In the genomic region with DNA sequence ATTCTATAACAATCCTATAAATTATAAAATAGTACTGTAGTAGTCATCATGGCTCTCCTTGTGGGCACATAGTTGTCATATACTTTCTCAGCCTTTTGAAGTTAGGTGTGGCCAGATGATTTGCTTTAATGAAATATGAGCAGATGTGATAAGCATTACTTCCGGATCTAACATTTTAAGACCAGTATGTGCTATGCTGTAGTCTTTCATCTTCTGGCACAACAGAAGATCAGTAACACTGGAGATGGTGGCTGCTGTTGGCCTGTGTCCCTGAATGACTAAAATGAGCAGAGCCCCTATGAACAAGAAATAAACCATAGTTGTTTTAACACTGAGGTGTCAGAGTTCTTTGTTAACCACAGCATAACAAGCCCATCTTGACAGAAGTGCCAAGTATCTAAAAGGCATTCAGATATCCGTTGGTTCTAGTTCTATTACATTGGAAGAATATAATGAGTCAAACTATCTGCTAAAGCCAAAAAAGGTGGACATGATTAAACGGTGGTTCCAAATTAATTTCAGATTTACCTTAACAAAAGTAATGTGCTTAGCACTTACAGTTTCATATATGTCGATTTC, we compare ENCODE assay signal across 11 cellular contexts. TPM values are rescaled to one million over a fixed set of nuclear protein-coding genes. Genes with fewer than 3 reads are reported as not detected.
DNase-seq lines count a peak whose midpoint lies in the region; ATAC-seq, FAIRE-seq and TF ChIP-seq lines count a peak whose summit lies in the region.
"Had no signal": no experiment of that assay in that cellular context is flagged by ENCODE, and none has a peak within 500 bp of the region (broad histone marks: within the 10 kb centered on the region; RNA-seq: fewer than 3 reads in every experiment).

No MANE protein-coding gene starts in this region.

- POLR2A ChIA-PET in K562 (lab: Yijun Ruan, JAX) = interaction anchor here (7.9 kb wide), 1 partner anchor 6 kb away, joined by 43 read pairs; no protein-coding TSS in a partner anchor

- no peak for TF ChIP-seq RAD21 in K562 (CRISPR knock-in tag; conservative IDR thresholded peaks at IDR 0.05 in 1 of 2, IDR thresholded peaks at IDR 0.05 in 1 of 2)

- no TSS peak for BruUV-seq in K562 (replicated peaks; lab: Mats Ljungman, UMichigan)

- H3K27ac ChIP-seq in OCI-LY1 (ENCODE audit: low read depth, low read length, poor library complexity, severe bottlenecking) = peak overlapping the region; percentile 92
- peak overlapping the region; percentile 53; the same call in 1 of the 3 replicates for H3K27ac ChIP-seq in K562 (ENCODE audit: extremely low read depth, low read depth, low read length)
- H3K27ac ChIP-seq in spleen = peak overlapping the region in 6 of 8 donors; percentile 21 to 99 (median 98)
- H3K27ac ChIP-seq: sigmoid colon, WERI-Rb-1 had no signal

- peaks cover 13% of the 10 kb centered on the region for H3K36me3 Mint-ChIP-seq in activated T-cell treated with anti-CD3 and anti-CD28 coated beads, Interleukin-2, amount 50 U/mL, for 4 hours (ENCODE audit: insufficient read depth)

- H3K79me2 ChIP-seq in OCI-LY1 (ENCODE audit: insufficient read depth, low read length) (peaks cover 100% of the 10 kb centered on the region), K562 (ENCODE audit: control insufficient read depth, insufficient read depth, low read length) (peaks cover 91% of the 10 kb centered on the region)

- no peaks in the 10 kb centered on the region for H3K9me2 ChIP-seq in OCI-LY1 (ENCODE audit: low read depth, low read length)

- FAIRE-seq in K562 (lab: Jason Lieb, UNC) = peak; percentile 51

- H3K9me3 Mint-ChIP-seq in activated T-cell treated with anti-CD3 and anti-CD28 coated beads, Interleukin-2, amount 50 U/mL, for 4 hours = no peaks in the 10 kb centered on the region

- no peaks in the 10 kb centered on the region for H3F3A ChIP-seq in OCI-LY1 (ENCODE audit: insufficient read depth, low read length)

- DNase-seq in activated T-cell treated with anti-CD3 and anti-CD28 coated beads, Interleukin-2, amount 50 U/mL, for 4 hours = no peak
- no peak for DNase-seq in activated T-cell treated with anti-CD3 and anti-CD28 coated beads, Interleukin-2, amount 50 U/mL, for 1 hour
- DNase-seq in K562 (ENCODE audit: extremely low read depth in 1 of 4, low spot score in 3 of 4) (peak in 2 of 4 experiments; percentile 25 to 41), spleen (no peak), iPS-NIHi7 (ENCODE audit: extremely low spot score) (no peak), SK-N-DZ (ENCODE audit: low spot score) (no peak), A172 (ENCODE audit: low spot score) (no peak)
- DNase-seq: NCI-H82, sigmoid colon, WERI-Rb-1 had no signal

- peak overlapping the region; percentile 86; the same call in 1 of the 2 replicates for H3K9ac ChIP-seq in OCI-LY1 (ENCODE audit: low read length)
- peak overlapping the region in 1 of 2 experiments; percentile 31; a peak in 1 of 4 replicates for H3K9ac ChIP-seq in K562 (ENCODE audit: insufficient read depth in 1 of 2, low read depth in 2 of 2, low read length in 2 of 2)

- H3K4me3 Mint-ChIP-seq in activated T-cell treated with anti-CD3 and anti-CD28 coated beads, Interleukin-2, amount 50 U/mL, for 4 hours = peak overlapping the region; percentile 30

- H3K36me3 ChIP-seq in OCI-LY1 (ENCODE audit: insufficient read depth, low read length) (peaks cover 81% of the 10 kb centered on the region), K562 (ENCODE audit: control insufficient read depth, insufficient read depth, low read length) (peaks cover 4% of the 10 kb centered on the region; the same call in 1 of the 3 replicates), spleen (no peaks in the 10 kb centered on the region)
- H3K36me3 ChIP-seq: sigmoid colon had no signal

- 2% methylated on average over 4 of the region's 4 CpGs for WGBS in K562 (ENCODE audit: insufficient coverage, low coverage, missing lambda C conversion rate)
- 48 to 61% (median 53%) methylated on average over 4 of the region's 4 CpGs for WGBS in spleen, 5 donors

- H3K4me3 ChIP-seq in OCI-LY1 (ENCODE audit: low read depth, low read length, poor library complexity, severe bottlenecking) (peak overlapping the region; percentile 92), K562 (no peak overlapping the region), spleen (peak overlapping the region in 1 of 8 donors; percentile 38)
- H3K4me3 ChIP-seq: sigmoid colon had no signal

- intact Hi-C loops in K562 (cut with micrococcal nuclease) (no loop called here), spleen (cut with DNase I; ENCODE audit: low total_unique reads) (no loop called here)

- CTCF ChIA-PET in K562 (lab: Yijun Ruan, JAX; ENCODE audit: low intra/inter-chr PET ratio) = no interaction called here

- no peak for TF ChIP-seq CTCF in OCI-LY1 (IDR thresholded peaks at IDR 0.05; ENCODE audit: low read length)
- TF ChIP-seq CTCF in K562 (IDR thresholded peaks at IDR 0.05 in 2 of 3, conservative IDR thresholded peaks at IDR 0.05 in 1 of 3; ENCODE audit: insufficient read depth in 2 of 3, low read depth in 1 of 3, low read length in 3 of 3) = no peak
- no peak for TF ChIP-seq CTCF in spleen (IDR thresholded peaks at IDR 0.05 in 8 of 11, conservative IDR thresholded peaks at IDR 0.05 in 3 of 11)

- TF ChIP-seq POLR2A in K562 (conservative IDR thresholded peaks at IDR 0.05) = no peak
- TF ChIP-seq POLR2A in spleen (IDR thresholded peaks at IDR 0.05) = no peak

- TF ChIP-seq EP300 in K562 (IDR thresholded peaks at IDR 0.05; ENCODE audit: low read length) = no peak

- no peaks in the 10 kb centered on the region for H3K27me3 Mint-ChIP-seq in activated T-cell treated with anti-CD3 and anti-CD28 coated beads, Interleukin-2, amount 50 U/mL, for 4 hours (ENCODE audit: low read depth)

- peaks cover 87% of the 10 kb centered on the region for H3K4me1 ChIP-seq in OCI-LY1 (ENCODE audit: insufficient read depth, low read length, severe bottlenecking)
- peaks cover under 1 to 19% of the 10 kb centered on the region in 2 experiments; a peak in 4 of 5 replicates for H3K4me1 ChIP-seq in K562 (replicated peaks in 1 of 2; ENCODE audit: control insufficient read depth in 2 of 2, insufficient read depth in 2 of 2, low read length in 2 of 2)
- peaks cover 60 to 98% (median 93%) of the 10 kb centered on the region in 6 donors for H3K4me1 ChIP-seq in spleen

- in situ Hi-C loops in K562 (cut with MboI) = no loop called here

- peaks cover 77% of the 10 kb centered on the region for H3K4me1 Mint-ChIP-seq in activated T-cell treated with anti-CD3 and anti-CD28 coated beads, Interleukin-2, amount 50 U/mL, for 4 hours (ENCODE audit: low read depth)

- no peak overlapping the region for H2AFZ ChIP-seq in OCI-LY1 (ENCODE audit: low read length)
- H2AFZ ChIP-seq in K562 (ENCODE audit: low read depth, low read length) = no peak overlapping the region

- H3K4me2 ChIP-seq in OCI-LY1 (ENCODE audit: low read length) = peak overlapping the region; percentile 88
- H3K4me2 ChIP-seq in K562 (ENCODE audit: insufficient read depth, low read length) = peak overlapping the region; percentile 23

- H4K20me1 ChIP-seq in OCI-LY1 (ENCODE audit: insufficient read depth, low read length) = peaks cover under 1% of the 10 kb centered on the region; the same call in 1 of the 2 replicates
- H4K20me1 ChIP-seq in K562 (replicated peaks; ENCODE audit: control insufficient read depth, insufficient read depth, low read length) = no peaks in the 10 kb centered on the region; the same call in 1 of the 2 replicates

- peaks cover 3% of the 10 kb centered on the region for H3K9me1 ChIP-seq in K562 (ENCODE audit: control insufficient read depth, insufficient read depth, low read length)

- no peaks in the 10 kb centered on the region for H3K9me3 ChIP-seq in OCI-LY1 (ENCODE audit: low read length)
- H3K9me3 ChIP-seq in K562 (replicated peaks; ENCODE audit: control insufficient read depth, insufficient read depth, low read depth, low read length) = no peaks in the 10 kb centered on the region
- H3K9me3 ChIP-seq in spleen = no peaks in the 10 kb centered on the region
- H3K9me3 ChIP-seq: sigmoid colon had no signal

- no peaks in the 10 kb centered on the region for H3K27me3 ChIP-seq in OCI-LY1 (ENCODE audit: insufficient read depth, low read length)
- no peaks in the 10 kb centered on the region for H3K27me3 ChIP-seq in K562 (ENCODE audit: control insufficient read depth in 2 of 2, insufficient read depth in 2 of 2, low read length in 2 of 2)
- no peaks in the 10 kb centered on the region for H3K27me3 ChIP-seq in spleen (replicated peaks in 1 of 7)
- H3K27me3 ChIP-seq: sigmoid colon had no signal

- ATAC-seq in activated T-cell treated with anti-CD3 and anti-CD28 coated beads, Interleukin-2, amount 50 U/mL, for 4 hours = peak; percentile 68 to 72
- ATAC-seq in K562 = peak; percentile 65

TF ChIP-seq in K562, 482 proteins besides CTCF, POLR2A, EP300 and RAD21 (continues in another document):
- TF ChIP-seq NUFIP1 (IDR thresholded peaks at IDR 0.05; ENCODE audit: partially characterized antibody) = no peak
- TF ChIP-seq HMGN3 (IDR thresholded peaks at IDR 0.05; ENCODE audit: borderline replicate concordance, extremely low read depth, insufficient read length, low read depth, low read length) = no peak

RNA-seq across cellular contexts. Expression of gene MEX3C, which starts 6.3 kb away (rescaled TPM):
- total RNA-seq in activated T-cell treated with anti-CD3 and anti-CD28 coated beads, Interleukin-2, amount 50 U/mL, for 4 hours = 10 to 100 TPM; 67.4 to 89.2 (median 80.3) TPM
- total RNA-seq in K562 (2011; cell fraction: chromatin; rRNA removed; ENCODE audit: low replicate concordance) = 15.1 and 26.8 TPM in 2 replicates
- 8.0 and 10.8 TPM in 2 replicates for total RNA-seq in K562 (2011; cell fraction: nucleolus; rRNA removed)
- total RNA-seq in K562 (2011; cell fraction: nucleoplasm; rRNA removed) = 13.1 and 19.8 TPM in 2 replicates
- 7.3 and 8.2 TPM in 2 replicates for total RNA-seq in K562 (2014; rRNA removed)
- total RNA-seq in K562 (2014; rRNA removed; fragmentation: Illumina TruSeq; extraction: Trizol) = 12.3 and 13.3 TPM in 2 replicates
- 9.9 and 10.6 TPM in 2 replicates for total RNA-seq in K562 (2015; rRNA removed; fragmentation: Illumina TruSeq; extraction: Trizol)
- total RNA-seq in K562 (2021) = 9.3 and 14.0 TPM in 2 replicates
- polyA plus RNA-seq in K562 (2011; rRNA removed) = 11.0 and 13.7 TPM in 2 replicates
- 3.5 and 6.1 TPM in 2 replicates for polyA plus RNA-seq in K562 (2011; cell fraction: cytosol; rRNA removed)
- 8.8 and 10.0 TPM in 2 replicates for polyA plus RNA-seq in K562 (2011; cell fraction: nucleus; rRNA removed)
- 6.6 and 10.5 TPM in 2 replicates for polyA plus RNA-seq in K562 (2012)
- 12.3 and 14.2 TPM in 2 replicates for polyA plus RNA-seq in K562 (2014; fragmentation: Illumina TruSeq; extraction: Trizol)
- 1 to 10 TPM; 2.4 to 2.9 TPM for polyA plus RNA-seq in K562 (2014; fragmentation: Nextera tagmentation; extraction: Ambion mirVana)
- 7.2 TPM in 2 replicates for polyA plus RNA-seq in K562 (2014; rRNA removed)
- polyA minus RNA-seq in K562 (2011; rRNA and poly(A)+ RNA removed) = 26.8 and 27.1 TPM in 2 replicates
- polyA minus RNA-seq in K562 (2011; cell fraction: cytosol; rRNA and poly(A)+ RNA removed) = 6.0 and 6.8 TPM in 2 replicates
- polyA minus RNA-seq in K562 (2011; cell fraction: nucleus; rRNA and poly(A)+ RNA removed) = 9.6 and 20.1 TPM in 2 replicates
- 10 to 100 TPM; 36.9 to 56.7 (median 43.9) TPM for total RNA-seq in spleen
- 10 to 100 TPM; 10.2 to 17.0 (median 16.9) TPM for polyA plus RNA-seq in spleen
- polyA plus RNA-seq in SK-N-DZ (2014; cell fraction: cytosol; rRNA removed) = 35.4 and 47.4 TPM in 2 replicates
- 18.8 and 26.5 TPM in 2 replicates for polyA plus RNA-seq in SK-N-DZ (2014; cell fraction: nucleus; rRNA removed)
- 32.8 and 33.6 TPM in 2 replicates for total RNA-seq in A172 (2014; rRNA removed; shearing (Covaris generic))
